8 cellular contexts compared by ENCODE assay signal in genomic region chr6:150600302-150601017, GRCh38. TPM values are rescaled to one million over a fixed set of nuclear protein-coding genes. Genes with fewer than 3 reads are reported as not detected.
A peak's percentile ranks its signal among the peaks of the same experiment; 100 is the strongest.
DNase-seq lines count a peak whose midpoint lies in the region; ATAC-seq, FAIRE-seq and TF ChIP-seq lines count a peak whose summit lies in the region.

No MANE protein-coding gene starts in this region.

- H3K4me3 ChIP-seq in AG04449 (ENCODE audit: low read depth, low read length) (peak overlapping the region; percentile 47), H1 (ENCODE audit: extremely low read depth in 1 of 4, insufficient read depth in 2 of 4, low read depth in 3 of 4, low read length in 4 of 4) (peak overlapping the region; percentile 56 to 83 (median 65)), mesodermal cell (ENCODE audit: extremely low read depth, insufficient read depth, low read length, poor library complexity, severe bottlenecking) (peak overlapping the region; percentile 66)

- peak overlapping the region in 3 of 4 experiments; percentile 44 to 50 (median 46); a peak in 5 of 7 replicates for H3K9ac ChIP-seq in H1 (replicated peaks in 1 of 4; ENCODE audit: extremely low read depth in 1 of 4, low read depth in 3 of 4, low read length in 3 of 4)

- H2AFZ ChIP-seq in H1 (ENCODE audit: low read length): peak overlapping the region; percentile 0; the same call in 1 of the 2 replicates

- WGBS in H1 (ENCODE audit: extremely low coverage in 1 of 2, insufficient coverage in 1 of 2, insufficient read length in 1 of 2, insufficient replicate concordance in 2 of 2, low coverage in 1 of 2, low lambda C conversion rate in 2 of 2, missing lambda C conversion rate in 1 of 2), 2 experiments: 3% methylated on average over 54 of the region's 69 CpGs; no CpG with 5 or more reads in 1 of the 2 experiments
- WGBS in mesodermal cell (ENCODE audit: insufficient coverage in 2 of 2), 2 experiments: 0 to 1% methylated on average over 47 to 57 of the region's 69 CpGs

- no peak overlapping the region for H3K56ac ChIP-seq in H1 (replicated peaks; ENCODE audit: insufficient read length, low read depth, low read length)

- no peak for FAIRE-seq in H1 (lab: Jason Lieb, UNC)

- no peak for TF ChIP-seq POLR2A in H1 (IDR thresholded peaks at IDR 0.05; ENCODE audit: control extremely low read depth in 1 of 2, low read depth in 2 of 2, low read length in 2 of 2)

- H3K27ac ChIP-seq in H1 (ENCODE audit: low read depth, low read length) (no peak overlapping the region), mesodermal cell (ENCODE audit: low read depth, low read length, severe bottlenecking) (no peak overlapping the region)

- H3K4ac ChIP-seq in H1 (replicated peaks; ENCODE audit: insufficient read length, low read depth, low read length): no peak overlapping the region

- POLR2A ChIA-PET in AG04449 (lab: Yijun Ruan, JAX): no interaction called here
- POLR2A ChIA-PET in H1 (lab: Charles Lee; ENCODE audit: partially characterized antibody): interaction anchor here (1.0 to 1.3 kb wide), 2 partner anchors 19 to 183 kb away, joined by 3 to 4 read pairs; no protein-coding TSS in a partner anchor

- no peak overlapping the region for H3K14ac ChIP-seq in H1 (ENCODE audit: insufficient read length)

- no peak overlapping the region for H4K5ac ChIP-seq in H1 (ENCODE audit: insufficient read length, low read depth, low read length)

- no peaks in the 10 kb centered on the region for H3K79me2 ChIP-seq in H1 (ENCODE audit: control insufficient read depth in 1 of 2, insufficient read depth in 2 of 2, low read length in 2 of 2)

- no peaks in the 10 kb centered on the region for H4K20me1 ChIP-seq in H1 (replicated peaks in 1 of 2; ENCODE audit: control insufficient read depth in 1 of 2, insufficient read depth in 2 of 2, low read length in 2 of 2)

- H3K27me3 ChIP-seq in H1 (replicated peaks in 1 of 4; ENCODE audit: control insufficient read depth in 3 of 4, extremely low read depth in 1 of 4, insufficient read depth in 3 of 4, low read length in 3 of 4): peaks cover 15 to 41% (median 28%) of the 10 kb centered on the region in 4 experiments

- no peak overlapping the region for H2BK5ac ChIP-seq in H1 (ENCODE audit: low read depth, low read length)

- TF ChIP-seq CTCF in AG04449 (IDR thresholded peaks at IDR 0.05; ENCODE audit: insufficient read depth, low read length, missing control alignments) (peak; percentile 34), H1 (IDR thresholded peaks at IDR 0.05; ENCODE audit: control extremely low read depth in 1 of 3, insufficient read depth in 1 of 3, low read depth in 1 of 3, low read length in 3 of 3) (peak; percentile 49 to 57 (median 51))

- H3K79me1 ChIP-seq in H1 (ENCODE audit: low read depth, low read length): no peaks in the 10 kb centered on the region

- H2AK5ac ChIP-seq in H1 (ENCODE audit: low read depth, low read length): no peak overlapping the region

- TF ChIP-seq RAD21 in H1 (IDR thresholded peaks at IDR 0.05 in 1 of 2, conservative IDR thresholded peaks at IDR 0.05 in 1 of 2; ENCODE audit: low read depth in 2 of 2, low read length in 2 of 2): peak; percentile 51 to 63

- ATAC-seq in GM18520 (IDR thresholded peaks at IDR 0.05; ENCODE audit: unreplicated experiment) (peak; percentile 34), HG03064 (IDR thresholded peaks at IDR 0.05; ENCODE audit: low read depth, unreplicated experiment) (peak; percentile 61)

- H3K18ac ChIP-seq in H1 (ENCODE audit: extremely low read depth, low read length): 0 out of 2 replicates have a peak overlapping the region, but pooled peaks have one; percentile 5

- H3K9me3 ChIP-seq in H1 (ENCODE audit: insufficient read depth in 2 of 2, low read depth in 1 of 2, low read length in 1 of 2) (no peaks in the 10 kb centered on the region), mesodermal cell (ENCODE audit: control insufficient read depth, low read length) (no peaks in the 10 kb centered on the region)

- no peak; a peak in 1 of 3 replicates for TF ChIP-seq EP300 in H1 (IDR thresholded peaks at IDR 0.05; ENCODE audit: borderline replicate concordance in 1 of 2, low read depth in 2 of 2, low read length in 2 of 2)

- peak overlapping the region; percentile 48 to 74 for H3K4me2 ChIP-seq in H1 (ENCODE audit: insufficient read depth in 1 of 2, low read depth in 2 of 2, low read length in 2 of 2)

- peaks cover 5% of the 10 kb centered on the region for H3K23me2 ChIP-seq in H1 (ENCODE audit: low read depth, low read length)

- no peak overlapping the region for H2BK12ac ChIP-seq in H1 (ENCODE audit: low read depth, low read length)

- H2BK20ac ChIP-seq in H1 (ENCODE audit: low read length): no peak overlapping the region

- H3K36me3 ChIP-seq in H1 (ENCODE audit: control insufficient read depth in 2 of 4, insufficient read depth in 4 of 4, low read length in 3 of 4) (no peaks in the 10 kb centered on the region), mesodermal cell (ENCODE audit: control insufficient read depth, insufficient read depth, low read length) (no peaks in the 10 kb centered on the region)

- no peak overlapping the region for H3K23ac ChIP-seq in H1 (ENCODE audit: insufficient read length)

- DNase-seq in AG04449 (ENCODE audit: low read depth, low spot score): no peak
- DNase-seq in NCI-H2227 treated with DMSO at 0.1 percent for 48 hours (lab: John Stamatoyannopoulos, UW): peak; percentile 52
- DNase-seq in activated CD8-positive, alpha-beta memory T cell treated with anti-CD3 and anti-CD28 coated beads for 1 hour (ENCODE audit: extremely low read depth in 1 of 2, low read depth in 1 of 2): peak; percentile 4 to 27
- peak; percentile 54 to 73 for DNase-seq in H1 (ENCODE audit: low read depth in 1 of 2, low spot score in 2 of 2)
- DNase-seq in stimulated activated CD8-positive, alpha-beta memory T cell treated with anti-CD3 and anti-CD28 coated beads, Interleukin-2, amount 100 ng/mL, for 1 hour (ENCODE audit: low read depth in 2 of 2): peak; percentile 4 to 14

- peak overlapping the region; percentile 59 for H4K8ac ChIP-seq in H1 (ENCODE audit: extremely low read depth, insufficient read depth, low read length)

- H3K4me1 ChIP-seq in H1 (replicated peaks in 1 of 4; ENCODE audit: control insufficient read depth in 3 of 4, insufficient read depth in 4 of 4, low read length in 3 of 4): peaks cover 0 to 2% (median 0%) of the 10 kb centered on the region in 4 experiments; a peak in 2 of 7 replicates
- H3K4me1 ChIP-seq in mesodermal cell (ENCODE audit: control insufficient read depth, insufficient read depth, low read length, poor library complexity, severe bottlenecking): no peaks in the 10 kb centered on the region

- H2BK15ac ChIP-seq in H1 (ENCODE audit: low read length): no peak overlapping the region

- H4K91ac ChIP-seq in H1 (replicated peaks; ENCODE audit: insufficient read length, low read length): no peak overlapping the region

- H2BK120ac ChIP-seq in H1 (replicated peaks; ENCODE audit: low read depth, low read length): no peak overlapping the region

- CTCF ChIA-PET in AG04449 (lab: Yijun Ruan, JAX): no interaction called here
- CTCF ChIA-PET in H1 (lab: Charles Lee; ENCODE audit: partially characterized antibody): interaction anchor here (0.5 to 2.9 kb wide), 21 partner anchors 8 to 743 kb away, joined by 3 to 15 read pairs (median 3); no protein-coding TSS in a partner anchor

TF ChIP-seq in H1, 55 proteins besides CTCF, POLR2A, EP300 and RAD21 (continues in another document):
- peak; percentile 42; the same call in 1 of the 2 replicates for TF ChIP-seq TBP (IDR thresholded peaks at IDR 0.05; ENCODE audit: low read depth, low read length)
- 0 out of 4 replicates have a peak, but pooled peaks of 1 of the 2 experiments have one; percentile 22 for TF ChIP-seq SIN3A (conservative IDR thresholded peaks at IDR 0.05 in 1 of 2, IDR thresholded peaks at IDR 0.05 in 1 of 2; ENCODE audit: low read depth in 1 of 2, low read length in 2 of 2)
- no peak for TF ChIP-seq POLR2AphosphoS5 (IDR thresholded peaks at IDR 0.05; ENCODE audit: low read depth, low read length)
- TF ChIP-seq KDM4A (IDR thresholded peaks at IDR 0.05; ENCODE audit: low read depth, low read length, severe bottlenecking): peak; percentile 99
- no peak for TF ChIP-seq ATF3 (IDR thresholded peaks at IDR 0.05; ENCODE audit: insufficient read depth, low read depth, low read length)
- TF ChIP-seq CREB1 (IDR thresholded peaks at IDR 0.05): 0 out of 2 replicates have a peak, but pooled peaks have one; percentile 2
- TF ChIP-seq HDAC6 (IDR thresholded peaks at IDR 0.05; ENCODE audit: low read depth, low read length): no peak
- TF ChIP-seq TAF1 (IDR thresholded peaks at IDR 0.05; ENCODE audit: low read depth, low read length): peak; percentile 56
- TF ChIP-seq HDAC2 (IDR thresholded peaks at IDR 0.05; ENCODE audit: borderline replicate concordance in 1 of 2, low read depth in 2 of 2, low read length in 2 of 2): peak in 1 of 2 experiments; percentile 28; a peak in 1 of 4 replicates
- TF ChIP-seq CTBP2 (IDR thresholded peaks at IDR 0.05; ENCODE audit: borderline replicate concordance, insufficient read depth, insufficient read length, low read length): peak; percentile 57
- no peak; the same call in 1 of the 2 replicates for TF ChIP-seq E2F6 (IDR thresholded peaks at IDR 0.05)
- TF ChIP-seq FOSL1 (IDR thresholded peaks at IDR 0.05; ENCODE audit: insufficient read depth, low read depth, low read length): no peak
- TF ChIP-seq SP2 (IDR thresholded peaks at IDR 0.05; ENCODE audit: low read length): no peak

RNA-seq across cellular contexts. Expression of gene PLEKHG1, which starts 0.8 kb away (rescaled TPM):
- total RNA-seq in H1 (2021; fragmentation: NEBNext Ultra II Directional; extraction: Animal tissue kit (Norgen Biotek cat#: 25700)): 1.6 and 2.2 TPM in 2 replicates
- 0.94 and 0.97 TPM in 2 replicates for polyA plus RNA-seq in H1 (2011; rRNA removed)
- 1.6 TPM for polyA plus RNA-seq in H1 (2011; cell fraction: cytosol; rRNA removed)
- polyA plus RNA-seq in H1 (2011; cell fraction: nucleus; rRNA removed): 1.5 TPM
- polyA plus RNA-seq in H1 (2012, experiment 1 of 2): 0.73 to 1.2 TPM (median 0.90 TPM) in 4 replicates
- 0.13 TPM for polyA plus RNA-seq in H1 (2012, experiment 2 of 2)
- 0.71 TPM for polyA plus RNA-seq in H1 (2013, experiment 1 of 2)
- 0.52 TPM for polyA plus RNA-seq in H1 (2013, experiment 2 of 2)
- polyA minus RNA-seq in H1 (2011; rRNA and poly(A)+ RNA removed): 5.8 and 6.6 TPM in 2 replicates
- 3.4 TPM for polyA minus RNA-seq in H1 (2011; cell fraction: cytosol; rRNA and poly(A)+ RNA removed)
- polyA minus RNA-seq in H1 (2011; cell fraction: nucleus; rRNA and poly(A)+ RNA removed): 9.1 TPM
- 12.7 TPM for polyA plus RNA-seq in mesodermal cell (2013, experiment 1 of 2)
- polyA plus RNA-seq in mesodermal cell (2013, experiment 2 of 2): 7.7 TPM
